1 cellular context compared by ENCODE assay signal in genomic region chr22:46737976-46738641, GRCh38.
TF ChIP-seq lines count a peak whose summit lies in the region.

Gene CERK (minus strand): TSS chr22:46738252. CDS start chr22:46738148, 104 bp downstream.

TF ChIP-seq in HepG2, 621 proteins besides CTCF, POLR2A, EP300 and RAD21 (continued from another document and continues in another):
- TF ChIP-seq ATF4 (CRISPR knock-in tag; IDR thresholded peaks at IDR 0.05) (no peak), ASH2L (IDR thresholded peaks at IDR 0.05; ENCODE audit: insufficient read length, low read depth, low read length) (peak; percentile 65), ZBED4 (CRISPR knock-in tag; IDR thresholded peaks at IDR 0.05; ENCODE audit: borderline replicate concordance) (0 out of 2 replicates have a peak, but pooled peaks have one; percentile 26), HINFP (CRISPR knock-in tag; IDR thresholded peaks at IDR 0.05; ENCODE audit: low read depth) (peak; percentile 17; the same call in 1 of the 2 replicates), ESRRA (CRISPR knock-in tag; IDR thresholded peaks at IDR 0.05; ENCODE audit: low read depth) (peak; percentile 77; the same call in 1 of the 2 replicates), TBX2 (CRISPR knock-in tag; IDR thresholded peaks at IDR 0.05; ENCODE audit: borderline replicate concordance) (peak; percentile 21; the same call in 1 of the 2 replicates), ZNF407 (CRISPR knock-in tag; IDR thresholded peaks at IDR 0.05; ENCODE audit: not compliant biosample characterization) (peak; percentile 13), AKAP8 (CRISPR knock-in tag; IDR thresholded peaks at IDR 0.05) (no peak), FOXC1 (CRISPR knock-in tag; IDR thresholded peaks at IDR 0.05; ENCODE audit: borderline replicate concordance) (no peak; the same call in 1 of the 2 replicates), MTF1 (CRISPR knock-in tag; IDR thresholded peaks at IDR 0.05) (no peak), HHEX (CRISPR knock-in tag; IDR thresholded peaks at IDR 0.05) (no peak), SP5 (CRISPR knock-in tag; IDR thresholded peaks at IDR 0.05; ENCODE audit: borderline replicate concordance, low read depth) (peak; percentile 18; the same call in 1 of the 2 replicates), ZGPAT (CRISPR knock-in tag; IDR thresholded peaks at IDR 0.05) (no peak), GABPB1 (CRISPR knock-in tag; IDR thresholded peaks at IDR 0.05) (0 out of 2 replicates have a peak, but pooled peaks have one; percentile 16), EHMT2 (IDR thresholded peaks at IDR 0.05; ENCODE audit: borderline replicate concordance, low read depth, low read length) (no peak), SKI (IDR thresholded peaks at IDR 0.05; ENCODE audit: partially characterized antibody) (peak; percentile 42), PAXIP1 (CRISPR knock-in tag; conservative IDR thresholded peaks at IDR 0.05) (0 out of 2 replicates have a peak, but pooled peaks have one; percentile 18), ZNF530 (CRISPR knock-in tag; IDR thresholded peaks at IDR 0.05; ENCODE audit: low read depth) (no peak), ARID3A (IDR thresholded peaks at IDR 0.05; ENCODE audit: low read depth, low read length) (no peak), ZBTB39 (CRISPR knock-in tag; IDR thresholded peaks at IDR 0.05) (no peak), NR1H2 (CRISPR knock-in tag; IDR thresholded peaks at IDR 0.05; ENCODE audit: borderline replicate concordance, low read depth) (0 out of 2 replicates have a peak, but pooled peaks have one; percentile 48), PHF8 (CRISPR knock-in tag; IDR thresholded peaks at IDR 0.05) (peak; percentile 36; the same call in 1 of the 2 replicates), POLR2AphosphoS5 (IDR thresholded peaks at IDR 0.05; ENCODE audit: low read depth, low read length) (0 out of 2 replicates have a peak, but pooled peaks have one; percentile 28), ZBTB38 (CRISPR knock-in tag; IDR thresholded peaks at IDR 0.05) (0 out of 2 replicates have a peak, but pooled peaks have one; percentile 11), NFE2L2 (IDR thresholded peaks at IDR 0.05; ENCODE audit: low read length) (no peak), ZNF546 (CRISPR knock-in tag; conservative IDR thresholded peaks at IDR 0.05) (0 out of 2 replicates have a peak, but pooled peaks have one; percentile 68)
